In genomic region chr9:121367651-121368510, GRCh38 we compare ENCODE assay signal across 9 cellular contexts. TPM values are rescaled to one million over a fixed set of nuclear protein-coding genes. Genes with fewer than 3 reads are reported as not detected.
DNase-seq lines count a peak whose midpoint lies in the region; ATAC-seq lines count a peak whose summit lies in the region.
"Had no signal": no experiment of that assay in that cellular context is flagged by ENCODE, and none has a peak within 500 bp of the region (broad histone marks: within the 10 kb centered on the region; RNA-seq: fewer than 3 reads in every experiment).

No MANE protein-coding gene starts in this region.

- H3K9me3 ChIP-seq in GM23248 (ENCODE audit: low read depth) (no peaks in the 10 kb centered on the region), SJSA1 (replicated peaks) (no peaks in the 10 kb centered on the region)

- peaks cover 56% of the 10 kb centered on the region for H3K4me1 ChIP-seq in GM23248 (ENCODE audit: insufficient read depth)
- H3K4me1 ChIP-seq in SJSA1 (replicated peaks), result peaks cover 60% of the 10 kb centered on the region

- no peaks in the 10 kb centered on the region for H3K27me3 ChIP-seq in GM23248 (replicated peaks; ENCODE audit: insufficient read depth)
- no peaks in the 10 kb centered on the region for H3K27me3 ChIP-seq in SJSA1 (replicated peaks)

- H4K20me1 ChIP-seq in GM23248 (ENCODE audit: insufficient read depth), result no peaks in the 10 kb centered on the region

- WGBS in GM23248 (ENCODE audit: low coverage in 1 of 2, low lambda C conversion rate in 2 of 2, missing lambda C conversion rate in 2 of 2), 2 experiments, result 6 to 9% methylated on average over 4 of the region's 4 CpGs

- peaks cover 56% of the 10 kb centered on the region for H3F3A ChIP-seq in GM23248 (ENCODE audit: insufficient read depth)

- peaks cover 50% of the 10 kb centered on the region for H3K79me2 ChIP-seq in GM23248 (ENCODE audit: insufficient read depth)

- ATAC-seq in GM21528 (IDR thresholded peaks at IDR 0.05; ENCODE audit: low FRiP score, unreplicated experiment), result no peak

- H3K4me3 ChIP-seq in GM23248 (peak overlapping the region; percentile 79), SJSA1 (peak overlapping the region; percentile 69)

- H3K36me3 ChIP-seq in GM23248 (ENCODE audit: low read depth) (no peaks in the 10 kb centered on the region), SJSA1 (peaks cover 23% of the 10 kb centered on the region; the same call in 1 of the 2 replicates)

- in situ Hi-C loops in GM23248 (cut with MboI), result no loop called here

- H2AFZ ChIP-seq in GM23248, result 0 out of 2 replicates have a peak overlapping the region, but pooled peaks have one; percentile 23

- H3K27ac ChIP-seq in GM23248 (peak overlapping the region; percentile 45), SJSA1 (peak overlapping the region; percentile 70)

- DNase-seq in GM23248 (peak; percentile 56), SJSA1 (ENCODE audit: low read depth in 1 of 2, low spot score in 2 of 2) (peak in 1 of 2 experiments; percentile 56), fibroblast of peridontal ligament (ENCODE audit: extremely low read depth) (peak; percentile 64), renal cortical epithelial cell (ENCODE audit: low read depth) (peak; percentile 31), NCI-H2171 treated with DMSO at 0.1 percent for 48 hours (lab: John Stamatoyannopoulos, UW) (no peak), COLO668 (lab: John Stamatoyannopoulos, UW; ENCODE audit: unreplicated experiment) (no peak)
- DNase-seq in effector CD8-positive, alpha-beta T cell (lab: John Stamatoyannopoulos, UW), result no peak
- DNase-seq: activated effector memory CD4-positive, alpha-beta T cell treated with anti-CD3 and anti-CD28 coated beads, Interleukin-2, amount 50 U/mL, for 16 hours had no signal

- H3K9ac ChIP-seq in GM23248, result peak overlapping the region; percentile 86

- peak overlapping the region; percentile 80 for H3K4me2 ChIP-seq in GM23248 (ENCODE audit: unreplicated experiment)

- H3K9me2 ChIP-seq in GM23248 (ENCODE audit: insufficient read depth), result no peaks in the 10 kb centered on the region

RNA-seq across cellular contexts. Expression of gene STOM, which starts 2.2 kb away (rescaled TPM):
- 67.7 and 68.5 TPM in 2 replicates for total RNA-seq in GM23248 (2014; rRNA removed; shearing (Covaris generic))
- 58.0 and 61.9 TPM in 2 replicates for polyA plus RNA-seq in GM23248 (2016; fragmentation: Nextera tagmentation; extraction: Ambion mirVana)
- total RNA-seq in SJSA1 (2014; rRNA removed; shearing (Covaris generic)), result 192 and 200 TPM in 2 replicates
- total RNA-seq in renal cortical epithelial cell, result 61.8 and 67.6 TPM in 2 replicates

Comparison
In these comparisons a context has a peak if more than half of its experiments do, and no peak if none do; other contexts are left out.
1. DNase-seq: peak in GM23248 (single experiment), fibroblast of peridontal ligament (single experiment) and renal cortical epithelial cell (single experiment); none in NCI-H2171 treated with DMSO at 0.1 percent for 48 hours (single experiment), COLO668 (single experiment) and effector CD8-positive, alpha-beta T cell (single experiment).